8 cellular contexts compared by ENCODE assay signal in the genomic region with DNA sequence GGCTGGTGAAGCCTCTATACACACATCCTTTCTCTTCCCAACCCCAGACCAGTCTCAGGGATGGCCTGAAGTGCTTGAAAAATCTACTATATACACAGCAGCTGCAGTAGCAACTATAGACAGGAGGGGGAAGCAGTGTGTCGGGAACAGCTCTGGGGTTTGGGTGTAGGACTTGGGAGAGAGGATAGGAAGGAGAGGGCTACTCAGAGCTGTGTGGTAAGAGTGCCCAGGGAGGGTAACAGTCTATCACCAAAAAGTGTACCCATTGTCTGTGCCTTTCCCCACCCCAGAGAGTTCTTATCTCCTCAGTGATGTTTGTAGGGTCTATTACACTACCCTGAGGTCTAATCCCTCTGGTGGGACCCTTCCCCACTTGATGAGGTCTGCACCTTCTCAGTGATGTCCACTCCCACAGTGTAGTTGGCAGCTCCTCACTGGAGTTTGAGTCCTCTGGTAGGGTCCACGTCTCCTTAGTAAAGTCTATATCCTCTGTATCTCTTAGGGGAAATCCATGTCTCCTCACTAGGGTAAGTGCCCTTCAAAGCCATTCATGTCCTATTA. TPM values are rescaled to one million over a fixed set of nuclear protein-coding genes. Genes with fewer than 3 reads are reported as not detected.
DNase-seq lines count a peak whose midpoint lies in the region; ATAC-seq lines count a peak whose summit lies in the region.

No MANE protein-coding gene starts in this region.

- H3K9me3 Mint-ChIP-seq in IgD-negative memory B cell, result no peaks in the 10 kb centered on the region
- H3K9me3 Mint-ChIP-seq in stimulated activated naive CD8-positive, alpha-beta T cell treated with anti-CD3 and anti-CD28 coated beads, Interleukin-15, Interleukin-2, amounts not matched to agents 100 ng/mL and 50 ng/mL, for 24 hours, result no peaks in the 10 kb centered on the region

- H3K27ac ChIP-seq in muscle layer of colon (ENCODE audit: low read depth, low read length), result peak overlapping the region; percentile 2

- H3K9me3 ChIP-seq in muscle layer of colon (ENCODE audit: low read length), result no peaks in the 10 kb centered on the region

- ATAC-seq in esophagus mucosa (peak; percentile 51), GM19328 (IDR thresholded peaks at IDR 0.05; ENCODE audit: unreplicated experiment) (no peak)

- H3K4me1 Mint-ChIP-seq in IgD-negative memory B cell, result peaks cover 13 to 41% (median 37%) of the 10 kb centered on the region in 3 donors
- H3K4me1 Mint-ChIP-seq in stimulated activated naive CD8-positive, alpha-beta T cell treated with anti-CD3 and anti-CD28 coated beads, Interleukin-15, Interleukin-2, amounts not matched to agents 100 ng/mL and 50 ng/mL, for 24 hours (ENCODE audit: low read depth), result peaks cover 48% of the 10 kb centered on the region

- H3K27ac Mint-ChIP-seq in IgD-negative memory B cell, result peak overlapping the region in 1 of 3 donors; percentile 72
- peak overlapping the region; percentile 15 for H3K27ac Mint-ChIP-seq in stimulated activated naive CD8-positive, alpha-beta T cell treated with anti-CD3 and anti-CD28 coated beads, Interleukin-15, Interleukin-2, amounts not matched to agents 100 ng/mL and 50 ng/mL, for 24 hours

- H3K4me3 ChIP-seq in muscle layer of colon (ENCODE audit: low read depth in 1 of 2, low read length in 2 of 2), result no peak overlapping the region

- in situ Hi-C loops in Caki2 (cut with HindIII; ENCODE audit: low pct_unique_long_range_greater_than_20kb, low sequenced_read_pairs), result no loop called here

- H3K4me1 ChIP-seq in muscle layer of colon (ENCODE audit: insufficient read depth, low read length), result peaks cover 40% of the 10 kb centered on the region

- H3K36me3 ChIP-seq in muscle layer of colon (ENCODE audit: insufficient read depth, low read length), result peaks cover 5% of the 10 kb centered on the region

- H3K9ac ChIP-seq in muscle layer of colon (ENCODE audit: low read length), result no peak overlapping the region

- H3K27me3 ChIP-seq in muscle layer of colon (ENCODE audit: control insufficient read depth in 1 of 2, insufficient read depth in 2 of 2, low read length in 2 of 2), result no peaks in the 10 kb centered on the region

- H3K27me3 Mint-ChIP-seq in IgD-negative memory B cell, result peaks cover 8% of the 10 kb centered on the region
- no peaks in the 10 kb centered on the region for H3K27me3 Mint-ChIP-seq in stimulated activated naive CD8-positive, alpha-beta T cell treated with anti-CD3 and anti-CD28 coated beads, Interleukin-15, Interleukin-2, amounts not matched to agents 100 ng/mL and 50 ng/mL, for 24 hours

- peak overlapping the region; percentile 72 to 90 (median 84) for H3K4me3 Mint-ChIP-seq in IgD-negative memory B cell
- H3K4me3 Mint-ChIP-seq in stimulated activated naive CD8-positive, alpha-beta T cell treated with anti-CD3 and anti-CD28 coated beads, Interleukin-15, Interleukin-2, amounts not matched to agents 100 ng/mL and 50 ng/mL, for 24 hours, result peak overlapping the region; percentile 45

- DNase-seq in Caki2 (ENCODE audit: low read depth) (peak; percentile 84), NOMO-1 treated with DMSO at 0.1 percent for 48 hours (lab: John Stamatoyannopoulos, UW; ENCODE audit: unreplicated experiment) (peak; percentile 81), activated T-cell treated with anti-CD3 and anti-CD28 coated beads for 4 hours (peak; percentile 36)

- no peaks in the 10 kb centered on the region for H3K36me3 Mint-ChIP-seq in IgD-negative memory B cell
- H3K36me3 Mint-ChIP-seq in stimulated activated naive CD8-positive, alpha-beta T cell treated with anti-CD3 and anti-CD28 coated beads, Interleukin-15, Interleukin-2, amounts not matched to agents 100 ng/mL and 50 ng/mL, for 24 hours (ENCODE audit: low read depth), result no peaks in the 10 kb centered on the region

RNA-seq across cellular contexts. Expression of gene GGT7, which starts 1.5 kb away (rescaled TPM):
- total RNA-seq in Caki2 (2014; rRNA removed; shearing (Covaris generic); ENCODE audit: low replicate concordance), result 4.1 and 9.6 TPM in 2 replicates
- polyA plus RNA-seq in IgD-negative memory B cell, result 1.1 TPM
- 5.1 TPM for total RNA-seq in esophagus mucosa

RNA-seq across cellular contexts. Expression of gene ACSS2, which starts 2.2 kb away (rescaled TPM):
- total RNA-seq in Caki2 (2014; rRNA removed; shearing (Covaris generic); ENCODE audit: low replicate concordance), result 37.2 and 66.3 TPM in 2 replicates
- polyA plus RNA-seq in IgD-negative memory B cell, result 4.2 TPM
- total RNA-seq in esophagus mucosa, result 83.1 TPM

RNA-seq across cellular contexts. Expression of gene NCOA6, which starts 48.7 kb away (rescaled TPM):
- 1.6 and 2.2 TPM in 2 replicates for total RNA-seq in Caki2 (2014; rRNA removed; shearing (Covaris generic); ENCODE audit: low replicate concordance)
- polyA plus RNA-seq in IgD-negative memory B cell, result 10.8 TPM
- total RNA-seq in esophagus mucosa, result 23.1 TPM
